Comparison of ENCODE assay signal across 36 cellular contexts in the genomic region with DNA sequence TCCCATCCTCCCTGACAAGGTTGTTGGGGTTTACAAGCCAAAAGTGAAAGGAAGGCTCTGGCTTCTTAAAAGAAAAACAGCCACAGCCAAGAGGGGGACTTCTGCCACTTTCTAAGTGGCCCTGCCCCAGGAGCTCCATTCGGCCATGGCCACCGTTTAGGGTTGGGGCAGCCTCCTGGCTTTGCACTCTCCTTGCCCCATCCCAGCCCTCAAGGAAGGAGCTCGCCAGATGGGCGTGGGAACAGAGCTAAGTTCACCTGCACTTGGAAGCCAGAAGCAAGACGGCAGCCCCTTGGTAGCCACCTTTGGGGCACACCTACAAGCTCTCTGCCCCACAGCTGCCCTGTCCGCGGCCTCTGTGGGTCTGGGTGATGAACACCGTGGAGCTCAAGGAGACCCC.
"Had no signal": no experiment of that assay in that cellular context is flagged by ENCODE, and none has a peak within 500 bp of the region (broad histone marks: within the 10 kb centered on the region; RNA-seq: fewer than 3 reads in every experiment).

No MANE protein-coding gene starts in this region.

- H3K36me3 ChIP-seq: MG63 had no signal

- H3K27ac ChIP-seq: KMS-11 had no signal

- H3K4me2 ChIP-seq: KMS-11 had no signal

- H3K9me3 ChIP-seq: MG63 had no signal

- H3K27me3 ChIP-seq: MG63 had no signal

- H3K9ac ChIP-seq: KMS-11 had no signal

- DNase-seq: Karpas-422, Kasumi-1, KBM-7, KG1, MG63, MM.1S, MV-4-11, NCI-H1048, NCI-H1092, NCI-H1092 treated with DMSO at 0.1 percent for 48 hours, NCI-H1105, NCI-H1105 treated with DMSO at 0.1 percent for 48 hours, NCI-H1417, NCI-H1417 treated with DMSO at 0.1 percent for 48 hours, NCI-H1436, NCI-H1436 treated with DMSO at 0.1 percent for 48 hours, NCI-H146, NCI-H1694, NCI-H1694 treated with DMSO at 0.1 percent for 48 hours, NCI-H187, NCI-H187 treated with DMSO at 0.1 percent for 48 hours, NCI-H1930, NCI-H2029, NCI-H2029 treated with DMSO at 0.1 percent for 48 hours, NCI-H2081, NCI-H2081 treated with DMSO at 0.1 percent for 48 hours, NCI-H2107, NCI-H2171, NCI-H2171 treated with DMSO at 0.1 percent for 48 hours, NCI-H226, NCI-H345, NCI-H446, NCI-H446 treated with DMSO at 0.1 percent for 48 hours, NCI-H510A, NCI-H510A treated with DMSO at 0.1 percent for 48 hours had no signal

- H3K4me3 ChIP-seq: MG63 had no signal
